Comparison of ENCODE assay signal across 19 cellular contexts in genomic region chr10:7385114-7385513, GRCh38.
"Had no signal": no experiment of that assay in that cellular context is flagged by ENCODE, and none has a peak within 500 bp of the region (broad histone marks: within the 10 kb centered on the region; RNA-seq: fewer than 3 reads in every experiment).

No MANE protein-coding gene starts in this region.

- H3K4me3 Mint-ChIP-seq: activated B cell treated with CpG ODN at 0.5 μM for 24 hours; activated CD4-positive, alpha-beta memory T cell treated with anti-CD3 and anti-CD28 coated beads for 36 hours; brain; dendritic cell treated with granulocyte-macrophage colony-stimulating factor and Interleukin-4, amounts not matched to agents 40 ng/mL and 50 ng/mL, for 4 days had no signal

- H3K4me1 Mint-ChIP-seq: brain had no signal

- H3K9me3 Mint-ChIP-seq: activated B cell treated with CpG ODN at 0.5 μM for 24 hours; activated CD4-positive, alpha-beta memory T cell treated with anti-CD3 and anti-CD28 coated beads for 36 hours; brain; dendritic cell treated with granulocyte-macrophage colony-stimulating factor and Interleukin-4, amounts not matched to agents 40 ng/mL and 50 ng/mL, for 4 days had no signal

- H3K27ac Mint-ChIP-seq: activated B cell treated with CpG ODN at 0.5 μM for 24 hours; activated CD4-positive, alpha-beta memory T cell treated with anti-CD3 and anti-CD28 coated beads for 36 hours; brain; dendritic cell treated with granulocyte-macrophage colony-stimulating factor and Interleukin-4, amounts not matched to agents 40 ng/mL and 50 ng/mL, for 4 days had no signal

- H3K27me3 Mint-ChIP-seq: activated B cell treated with CpG ODN at 0.5 μM for 24 hours; activated CD4-positive, alpha-beta memory T cell treated with anti-CD3 and anti-CD28 coated beads for 36 hours; dendritic cell treated with granulocyte-macrophage colony-stimulating factor and Interleukin-4, amounts not matched to agents 40 ng/mL and 50 ng/mL, for 4 days had no signal

- ATAC-seq: left lobe of liver, lower lobe of right lung, mucosa of descending colon, psoas muscle had no signal

- DNase-seq: activated B cell treated with CpG ODN at 0.5 μM for 24 hours; activated CD4-positive, alpha-beta memory T cell treated with anti-CD3 and anti-CD28 coated beads for 36 hours; activated CD4-positive, alpha-beta T cell treated with anti-CD3 and anti-CD28 coated beads for 4 hours; activated gamma-delta T cell treated with Interleukin-2 at 50 U/mL for 16 hours; aorta; effector CD4-positive, alpha-beta T cell; kidney; lower lobe of right lung; mesendoderm; mucosa of descending colon; ovary; psoas muscle; spleen; stimulated activated CD4-positive, alpha-beta T cell treated with anti-CD3 and anti-CD28 coated beads, Interleukin-4, amount 100 ng/mL, for 1 hour; stomach; T1000 had no signal
